9 cellular contexts compared by ENCODE assay signal in genomic region chr22:50307891-50308596, GRCh38. TPM values are rescaled to one million over a fixed set of nuclear protein-coding genes. Genes with fewer than 3 reads are reported as not detected.
DNase-seq lines count a peak whose midpoint lies in the region; ATAC-seq and TF ChIP-seq lines count a peak whose summit lies in the region.
"Had no signal": no experiment of that assay in that cellular context is flagged by ENCODE, and none has a peak within 500 bp of the region (broad histone marks: within the 10 kb centered on the region; RNA-seq: fewer than 3 reads in every experiment).

No MANE protein-coding gene starts in this region.

- H3K36me3 ChIP-seq in duodenal mucosa (ENCODE audit: control insufficient read depth in 1 of 2, insufficient read depth in 2 of 2, low read length in 2 of 2) (no peaks in the 10 kb centered on the region), vagina (no peaks in the 10 kb centered on the region)

- no peaks in the 10 kb centered on the region for H3K36me3 Mint-ChIP-seq in neural crest cell (ENCODE audit: low read depth)
- H3K36me3 Mint-ChIP-seq: CD4-positive, alpha-beta memory T cell had no signal

- peaks cover 42% of the 10 kb centered on the region for H3K4me1 Mint-ChIP-seq in stimulated activated naive CD8-positive, alpha-beta T cell treated with anti-CD3 and anti-CD28 coated beads, Interleukin-15, amount 100 ng/mL, for 72 hours
- peaks cover 15% of the 10 kb centered on the region for H3K4me1 Mint-ChIP-seq in neural crest cell

- peak overlapping the region in 1 of 2 donors; percentile 32 for H3K9ac ChIP-seq in duodenal mucosa (ENCODE audit: low read depth in 1 of 2, low read length in 2 of 2)

- DNase-seq in stimulated activated naive CD8-positive, alpha-beta T cell treated with anti-CD3 and anti-CD28 coated beads, Interleukin-15, amount 100 ng/mL, for 72 hours = no peak
- DNase-seq in stimulated activated naive CD8-positive, alpha-beta T cell treated with anti-CD3 and anti-CD28 coated beads, Interleukin-15, Interleukin-2, amounts not matched to agents 100 U/mL and 50 U/mL, for 24 hours = no peak
- DNase-seq in neural crest cell (ENCODE audit: low read depth, low spot score) (no peak), vagina (ENCODE audit: extremely low spot score in 2 of 2) (no peak), COLO829 (ENCODE audit: low spot score) (no peak), A172 (ENCODE audit: low spot score) (no peak)

- H3K27ac ChIP-seq in duodenal mucosa (ENCODE audit: low read depth, low read length) (peak overlapping the region; percentile 42), vagina (peak overlapping the region; percentile 88)

- no peak overlapping the region for H3K27ac Mint-ChIP-seq in stimulated activated naive CD8-positive, alpha-beta T cell treated with anti-CD3 and anti-CD28 coated beads, Interleukin-15, amount 100 ng/mL, for 72 hours
- H3K27ac Mint-ChIP-seq in neural crest cell (ENCODE audit: unreplicated experiment) = no peak overlapping the region

- H3K9me3 ChIP-seq in duodenal mucosa (ENCODE audit: control insufficient read depth in 1 of 2, low read length in 2 of 2) (no peaks in the 10 kb centered on the region), vagina (no peaks in the 10 kb centered on the region)

- peak overlapping the region; percentile 53 to 81 for H3K4me3 Mint-ChIP-seq in stimulated activated naive CD8-positive, alpha-beta T cell treated with anti-CD3 and anti-CD28 coated beads, Interleukin-15, amount 100 ng/mL, for 72 hours
- H3K4me3 Mint-ChIP-seq in neural crest cell = peak overlapping the region; percentile 89

- H3K4me3 ChIP-seq in duodenal mucosa (ENCODE audit: low read depth in 1 of 2, low read length in 2 of 2) = no peak overlapping the region
- H3K4me3 ChIP-seq in vagina = peak overlapping the region; percentile 3 to 24

- intact Hi-C loops in vagina (cut with DNase I) = no loop called here

- H3K27me3 ChIP-seq in duodenal mucosa (ENCODE audit: control insufficient read depth in 1 of 2, insufficient read depth in 2 of 2, low read length in 2 of 2) (no peaks in the 10 kb centered on the region), vagina (no peaks in the 10 kb centered on the region)

- H3K4me1 ChIP-seq in duodenal mucosa (ENCODE audit: control insufficient read depth in 1 of 2, insufficient read depth in 2 of 2, low read length in 2 of 2) = peaks cover 27 to 50% of the 10 kb centered on the region in 2 donors
- peaks cover 47% of the 10 kb centered on the region for H3K4me1 ChIP-seq in vagina

- peak; percentile 8 for ATAC-seq in stimulated activated naive CD8-positive, alpha-beta T cell treated with anti-CD3 and anti-CD28 coated beads, Interleukin-15, amount 100 ng/mL, for 72 hours
- no peak for ATAC-seq in stimulated activated naive CD8-positive, alpha-beta T cell treated with anti-CD3 and anti-CD28 coated beads, Interleukin-15, Interleukin-2, amounts not matched to agents 100 U/mL and 50 U/mL, for 24 hours
- no peak for ATAC-seq in GM21528 (IDR thresholded peaks at IDR 0.05; ENCODE audit: low FRiP score, unreplicated experiment)

- no peak for TF ChIP-seq POLR2A in vagina (IDR thresholded peaks at IDR 0.05)

- H3K9me3 Mint-ChIP-seq in stimulated activated naive CD8-positive, alpha-beta T cell treated with anti-CD3 and anti-CD28 coated beads, Interleukin-15, amount 100 ng/mL, for 72 hours = no peaks in the 10 kb centered on the region
- no peaks in the 10 kb centered on the region for H3K9me3 Mint-ChIP-seq in neural crest cell
- H3K9me3 Mint-ChIP-seq: CD4-positive, alpha-beta memory T cell had no signal

- TF ChIP-seq CTCF in neural crest cell (conservative IDR thresholded peaks at IDR 0.05) (no peak), vagina (IDR thresholded peaks at IDR 0.05) (no peak)

- H3K27me3 Mint-ChIP-seq in stimulated activated naive CD8-positive, alpha-beta T cell treated with anti-CD3 and anti-CD28 coated beads, Interleukin-15, amount 100 ng/mL, for 72 hours = peaks cover 42% of the 10 kb centered on the region
- H3K27me3 Mint-ChIP-seq in neural crest cell (ENCODE audit: low read depth) = no peaks in the 10 kb centered on the region

RNA-seq across cellular contexts. Expression of gene PLXNB2, which starts 0.6 kb away (rescaled TPM):
- 128 and 130 TPM in 2 replicates for total RNA-seq in neural crest cell
- 180 TPM for total RNA-seq in vagina
- total RNA-seq in A172 (2014; rRNA removed; shearing (Covaris generic)) = 64.9 and 65.0 TPM in 2 replicates

RNA-seq across cellular contexts. Expression of gene DENND6B, which starts 18.8 kb away (rescaled TPM):
- 18.8 and 22.0 TPM in 2 replicates for total RNA-seq in neural crest cell
- 2.7 TPM for total RNA-seq in vagina
- 1.2 and 2.9 TPM in 2 replicates for total RNA-seq in A172 (2014; rRNA removed; shearing (Covaris generic))

RNA-seq across cellular contexts. Expression of gene PPP6R2, which starts 35.1 kb away (rescaled TPM):
- total RNA-seq in neural crest cell (54.8 and 55.9 TPM in 2 replicates), vagina (49.1 TPM)
- total RNA-seq in A172 (2014; rRNA removed; shearing (Covaris generic)) = 28.0 and 36.6 TPM in 2 replicates

RNA-seq across cellular contexts. Expression of gene MAPK11, which starts 37.9 kb away (rescaled TPM):
- 15.9 and 16.3 TPM in 2 replicates for total RNA-seq in neural crest cell
- 7.4 TPM for total RNA-seq in vagina
- total RNA-seq in A172 (2014; rRNA removed; shearing (Covaris generic)) = 13.4 and 15.4 TPM in 2 replicates

RNA-seq across cellular contexts. Expression of gene MAPK12, which starts 46.6 kb away (rescaled TPM):
- total RNA-seq in neural crest cell (45.1 and 46.5 TPM in 2 replicates), vagina (15.0 TPM)
- 31.4 and 32.2 TPM in 2 replicates for total RNA-seq in A172 (2014; rRNA removed; shearing (Covaris generic))

Comparison
In these comparisons a context has a peak if more than half of its experiments do, and no peak if none do; other contexts are left out.
1. H3K4me3 ChIP-seq: peak in vagina (2 of 2); none in duodenal mucosa (0 of 2).